23 cellular contexts compared by ENCODE assay signal in genomic region chr6:44021628-44022295, GRCh38.
DNase-seq lines count a peak whose midpoint lies in the region; ATAC-seq and TF ChIP-seq lines count a peak whose summit lies in the region.
"Had no signal": no experiment of that assay in that cellular context is flagged by ENCODE, and none has a peak within 500 bp of the region (broad histone marks: within the 10 kb centered on the region; RNA-seq: fewer than 3 reads in every experiment).

No MANE protein-coding gene starts in this region.

- no peak for TF ChIP-seq CTCF in brain (conservative IDR thresholded peaks at IDR 0.05)
- TF ChIP-seq CTCF in mesothelial cell of epicardium (IDR thresholded peaks at IDR 0.05; ENCODE audit: unreplicated experiment), result no peak
- no peak for TF ChIP-seq CTCF in tibial artery (IDR thresholded peaks at IDR 0.05)

- ATAC-seq in GM18498 (IDR thresholded peaks at IDR 0.05; ENCODE audit: unreplicated experiment) (no peak), GM18861 (IDR thresholded peaks at IDR 0.05; ENCODE audit: unreplicated experiment) (no peak)
- ATAC-seq: activated CD4-positive, CD25-positive, alpha-beta regulatory T cell treated with anti-CD3 and anti-CD28 coated beads, Interleukin-2, amount 50 U/mL, for 24 hours; activated CD8-positive, alpha-beta T cell treated with anti-CD3 and anti-CD28 coated beads for 36 hours; activated T-cell treated with anti-CD3 and anti-CD28 coated beads, Interleukin-2, amount 50 U/mL, for 4 hours had no signal

- H3K27ac ChIP-seq in tibial artery, result no peak overlapping the region
- H3K27ac ChIP-seq: ascending aorta, left ventricle myocardium inferior, right lobe of liver, thyroid gland had no signal

- H3K4me1 Mint-ChIP-seq in brain (peaks cover 57% of the 10 kb centered on the region), mesothelial cell of epicardium (peaks cover 24% of the 10 kb centered on the region)
- H3K4me1 Mint-ChIP-seq: activated naive CD4-positive, alpha-beta T cell treated with anti-CD3 and anti-CD28 coated beads, Interleukin-2, amount 50 U/mL, for 24 hours; B cell had no signal

- no peaks in the 10 kb centered on the region for H3K4me1 ChIP-seq in tibial artery
- H3K4me1 ChIP-seq: ascending aorta, right lobe of liver had no signal

- H3K36me3 ChIP-seq in tibial artery, result no peaks in the 10 kb centered on the region
- H3K36me3 ChIP-seq: ascending aorta, left ventricle myocardium inferior, right lobe of liver, thyroid gland had no signal

- peaks cover 0 to 8% of the 10 kb centered on the region in 2 donors for H3K27me3 ChIP-seq in tibial artery
- H3K27me3 ChIP-seq: ascending aorta, right lobe of liver, thyroid gland had no signal

- H3K27ac Mint-ChIP-seq in brain (peak overlapping the region in 4 of 5 experiments; percentile 19 to 82 (median 46)), mesothelial cell of epicardium (peak overlapping the region; percentile 50)
- H3K27ac Mint-ChIP-seq: activated CD8-positive, alpha-beta T cell treated with anti-CD3 and anti-CD28 coated beads for 36 hours; B cell had no signal

- H3K4me3 Mint-ChIP-seq in brain (no peak overlapping the region), mesothelial cell of epicardium (no peak overlapping the region)
- H3K4me3 Mint-ChIP-seq: activated CD8-positive, alpha-beta T cell treated with anti-CD3 and anti-CD28 coated beads for 36 hours; activated naive CD4-positive, alpha-beta T cell treated with anti-CD3 and anti-CD28 coated beads, Interleukin-2, amount 50 U/mL, for 24 hours; activated T-cell treated with anti-CD3 and anti-CD28 coated beads, Interleukin-2, amount 50 U/mL, for 4 hours; B cell had no signal

- intact Hi-C loops in tibial artery (cut with DNase I; ENCODE audit: low total_unique reads), result no loop called here

- H3K9me3 Mint-ChIP-seq in brain (peaks cover 6 to 20% (median 16%) of the 10 kb centered on the region in 5 experiments), mesothelial cell of epicardium (peaks cover 13% of the 10 kb centered on the region)
- H3K9me3 Mint-ChIP-seq: activated CD8-positive, alpha-beta T cell treated with anti-CD3 and anti-CD28 coated beads for 36 hours; activated naive CD4-positive, alpha-beta T cell treated with anti-CD3 and anti-CD28 coated beads, Interleukin-2, amount 50 U/mL, for 24 hours; activated T-cell treated with anti-CD3 and anti-CD28 coated beads, Interleukin-2, amount 50 U/mL, for 4 hours had no signal

- peak; percentile 52 for DNase-seq in NCI-H82 (lab: John Stamatoyannopoulos, UW)
- DNase-seq in mesothelial cell of epicardium (ENCODE audit: low spot score in 2 of 2, unreplicated experiment in 2 of 2), result no peak
- DNase-seq in tibial artery, result peak; percentile 36 to 54
- DNase-seq in GF-D8 (lab: John Stamatoyannopoulos, UW), result no peak
- DNase-seq: activated CD8-positive, alpha-beta T cell treated with anti-CD3 and anti-CD28 coated beads for 36 hours; activated T-cell treated with anti-CD3 and anti-CD28 coated beads, Interleukin-2, amount 50 U/mL, for 4 hours; cerebellar nuclear complex; effector CD8-positive, alpha-beta T cell; H7; left ventricle myocardium inferior; NCI-H2081; RPMI8226; stimulated activated naive CD4-positive, alpha-beta T cell treated with Interleukin-2 at 50 U/mL for 16 hours; T1000; thyroid gland had no signal

- H3K27me3 Mint-ChIP-seq in brain (no peaks in the 10 kb centered on the region), mesothelial cell of epicardium (ENCODE audit: low read depth) (no peaks in the 10 kb centered on the region)
- H3K27me3 Mint-ChIP-seq: activated naive CD4-positive, alpha-beta T cell treated with anti-CD3 and anti-CD28 coated beads, Interleukin-2, amount 50 U/mL, for 24 hours had no signal

- H3K4me3 ChIP-seq in tibial artery, result no peak overlapping the region
- H3K4me3 ChIP-seq: ascending aorta, left ventricle myocardium inferior, right lobe of liver, thyroid gland had no signal

- H3K36me3 Mint-ChIP-seq in brain, result peaks cover 9% of the 10 kb centered on the region
- H3K36me3 Mint-ChIP-seq in mesothelial cell of epicardium, result no peaks in the 10 kb centered on the region
- H3K36me3 Mint-ChIP-seq: activated naive CD4-positive, alpha-beta T cell treated with anti-CD3 and anti-CD28 coated beads, Interleukin-2, amount 50 U/mL, for 24 hours had no signal

- H3K9me3 ChIP-seq in tibial artery, result peaks cover 0 to 5% (median 0%) of the 10 kb centered on the region in 3 donors
- H3K9me3 ChIP-seq: ascending aorta, left ventricle myocardium inferior, right lobe of liver, thyroid gland had no signal

Comparison
In these comparisons a context has a peak if more than half of its experiments do, and no peak if none do; other contexts are left out.
1. DNase-seq: peak in NCI-H82 (single experiment) and tibial artery (2 of 2); none in mesothelial cell of epicardium (0 of 2) and GF-D8 (single experiment).